Comparison of ENCODE assay signal across 8 cellular contexts in the genomic region with DNA sequence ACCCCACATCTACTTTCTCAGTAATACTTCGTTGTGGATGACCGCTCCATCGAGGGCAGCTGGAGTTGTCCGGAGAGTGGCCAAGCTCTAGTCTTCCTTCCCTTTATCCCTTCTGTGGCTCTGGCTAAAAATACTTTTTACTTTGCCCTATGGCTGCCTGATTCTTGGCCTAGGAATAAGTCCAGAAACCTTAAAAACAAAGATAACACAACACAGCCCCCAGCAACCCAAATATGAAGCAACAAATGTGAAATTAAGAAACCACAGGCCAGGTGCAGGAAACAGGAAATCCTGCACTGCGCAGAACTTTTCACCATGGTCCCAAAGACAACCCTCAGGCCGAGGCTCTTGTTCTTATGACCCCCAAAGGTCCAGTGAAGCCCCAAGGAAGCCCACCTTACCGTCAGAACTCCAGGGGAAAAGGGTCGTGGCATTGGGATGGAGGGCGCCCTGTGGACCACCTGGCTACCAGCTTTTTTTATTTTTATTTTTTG. TPM values are rescaled to one million over a fixed set of nuclear protein-coding genes. Genes with fewer than 3 reads are reported as not detected.
DNase-seq lines count a peak whose midpoint lies in the region; ATAC-seq and TF ChIP-seq lines count a peak whose summit lies in the region.

No MANE protein-coding gene starts in this region.

- 49 to 64% methylated on average over 9 of the region's 9 CpGs for WGBS in upper lobe of left lung, 2 donors

- H3K36me3 Mint-ChIP-seq in CD14-positive monocyte (peaks cover 45 to 63% of the 10 kb centered on the region in 2 donors), endothelial cell (ENCODE audit: low read depth, unreplicated experiment) (peaks cover 25% of the 10 kb centered on the region)

- H3K4me1 ChIP-seq in upper lobe of left lung: peaks cover 65 to 68% (median 67%) of the 10 kb centered on the region in 4 donors

- intact Hi-C loops in CD14-positive monocyte (cut with micrococcal nuclease): loop anchor here in 1 of 2 donors (2.0 to 10.0 kb wide), 2 partner anchors 63 to 1561 kb away; a partner anchor contains a TSS

- H3K4me1 Mint-ChIP-seq in CD14-positive monocyte: peaks cover 94% of the 10 kb centered on the region
- H3K4me1 Mint-ChIP-seq in endothelial cell (ENCODE audit: unreplicated experiment): peaks cover 50% of the 10 kb centered on the region

- TF ChIP-seq EP300 in upper lobe of left lung (IDR thresholded peaks at IDR 0.05): no peak

- DNase-seq in CD14-positive monocyte (ENCODE audit: low spot score) (no peak), NOMO-1 treated with dmso at 0.1 percent for 144 hours (lab: John Stamatoyannopoulos, UW; ENCODE audit: unreplicated experiment) (peak; percentile 78), endothelial cell (ENCODE audit: low spot score) (no peak), upper lobe of left lung (no peak), NCI-H2107 (lab: John Stamatoyannopoulos, UW) (no peak), AG08395 (ENCODE audit: low spot score) (no peak), DMS79 (lab: John Stamatoyannopoulos, UW) (no peak)

- H3K9me3 Mint-ChIP-seq in CD14-positive monocyte (peaks cover 0 to 2% (median 0%) of the 10 kb centered on the region in 7 donors), endothelial cell (ENCODE audit: unreplicated experiment) (no peaks in the 10 kb centered on the region)

- H3K4me3 Mint-ChIP-seq in CD14-positive monocyte (peak overlapping the region; percentile 43 to 50), endothelial cell (ENCODE audit: unreplicated experiment) (peak overlapping the region; percentile 73)

- peaks cover 0 to 34% (median 19%) of the 10 kb centered on the region in 4 donors for H3K36me3 ChIP-seq in upper lobe of left lung

- no peaks in the 10 kb centered on the region for H3K9me3 ChIP-seq in upper lobe of left lung

- H3K27me3 Mint-ChIP-seq in CD14-positive monocyte (ENCODE audit: low read depth in 3 of 3) (peaks cover 0 to 2% (median 2%) of the 10 kb centered on the region in 3 donors), endothelial cell (ENCODE audit: unreplicated experiment) (peaks cover 5% of the 10 kb centered on the region)

- H3K27ac ChIP-seq in upper lobe of left lung: peak overlapping the region; percentile 94 to 98 (median 96)

- peak; percentile 32 for ATAC-seq in GM21423 (IDR thresholded peaks at IDR 0.05; ENCODE audit: unreplicated experiment)
- ATAC-seq in upper lobe of left lung (ENCODE audit: low FRiP score in 2 of 2): no peak

- H3K27ac Mint-ChIP-seq in CD14-positive monocyte: peak overlapping the region; percentile 99 to 100 (median 100)
- H3K27ac Mint-ChIP-seq in endothelial cell (ENCODE audit: unreplicated experiment): peak overlapping the region; percentile 95

- no peak for TF ChIP-seq POLR2A in upper lobe of left lung (IDR thresholded peaks at IDR 0.05)

- no peaks in the 10 kb centered on the region for H3K27me3 ChIP-seq in upper lobe of left lung

- TF ChIP-seq CTCF in CD14-positive monocyte (IDR thresholded peaks at IDR 0.05) (no peak), endothelial cell (IDR thresholded peaks at IDR 0.05; ENCODE audit: unreplicated experiment) (no peak), upper lobe of left lung (IDR thresholded peaks at IDR 0.05) (no peak)

- H3K4me3 ChIP-seq in upper lobe of left lung: no peak overlapping the region

RNA-seq across cellular contexts. Expression of a gene that starts 26.0 kb away (rescaled TPM):
- 10 to 100 TPM; 29.8 to 38.9 TPM for polyA plus RNA-seq in CD14-positive monocyte
- total RNA-seq in endothelial cell (ENCODE audit: unreplicated experiment): 13.1 TPM
- total RNA-seq in upper lobe of left lung: 10 to 100 TPM; 28.2 to 54.0 (median 36.6) TPM

RNA-seq across cellular contexts. Expression of a gene that starts 28.5 kb away (rescaled TPM):
- polyA plus RNA-seq in CD14-positive monocyte: 100 to 1,000 TPM; 374 to 430 TPM
- 38.0 TPM for total RNA-seq in endothelial cell (ENCODE audit: unreplicated experiment)
- total RNA-seq in upper lobe of left lung: 10 to 100 TPM; 18.2 to 71.7 (median 47.4) TPM

RNA-seq across cellular contexts. Expression of a gene that starts 42.3 kb away (rescaled TPM):
- 1 to 10 TPM; 1.6 to 2.5 TPM for polyA plus RNA-seq in CD14-positive monocyte
- total RNA-seq in endothelial cell (ENCODE audit: unreplicated experiment) (8.3 TPM), upper lobe of left lung (1 to 10 TPM in 2 of 6 donors, under 1 TPM in 2, not detected in 2; 0.61 to 9.5 (median 2.6) TPM)

RNA-seq across cellular contexts. Expression of a gene that starts 55.4 kb away (rescaled TPM):
- 10 to 100 TPM; 39.1 to 41.6 TPM for polyA plus RNA-seq in CD14-positive monocyte
- total RNA-seq in endothelial cell (ENCODE audit: unreplicated experiment) (2.1 TPM), upper lobe of left lung (1 to 10 TPM in 3 of 6 donors, under 1 TPM in 1, not detected in 2; 0.55 to 4.4 (median 3.4) TPM)
